ENCODE assay signal across 23 cellular contexts in the genomic region with DNA sequence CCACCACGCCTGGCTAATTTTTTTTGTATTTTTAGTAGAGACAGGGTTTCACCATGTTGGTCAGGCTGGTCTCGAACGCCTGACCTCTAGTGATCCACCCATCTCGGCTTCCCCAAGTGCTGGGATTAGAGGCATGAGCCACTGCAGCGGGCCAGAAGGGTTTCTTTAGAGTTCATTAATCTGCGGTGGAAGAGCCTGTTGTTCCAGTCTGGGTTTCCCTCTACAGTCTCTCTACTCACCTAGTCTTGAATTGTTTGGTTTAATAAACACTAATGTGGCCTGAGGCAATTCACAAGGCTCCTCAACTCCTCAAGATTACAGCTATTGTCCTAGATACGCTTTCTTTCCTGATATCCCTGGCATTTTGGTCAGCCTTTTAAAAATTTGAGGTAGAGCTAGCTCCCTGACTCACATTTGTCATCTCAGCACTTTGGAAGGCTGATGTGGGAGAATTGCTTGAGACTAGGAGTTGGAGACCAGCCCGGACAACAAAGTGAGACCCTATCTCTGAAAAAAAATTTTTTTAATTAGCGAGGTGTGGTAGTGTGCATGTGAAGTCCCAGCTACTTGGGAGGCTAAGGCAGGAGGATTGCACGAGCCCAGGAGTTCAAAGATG. TPM values are rescaled to one million over a fixed set of nuclear protein-coding genes. Genes with fewer than 3 reads are reported as not detected.
DNase-seq lines count a peak whose midpoint lies in the region; ATAC-seq and TF ChIP-seq lines count a peak whose summit lies in the region.
"Had no signal": no experiment of that assay in that cellular context is flagged by ENCODE, and none has a peak within 500 bp of the region (broad histone marks: within the 10 kb centered on the region; RNA-seq: fewer than 3 reads in every experiment).

No MANE protein-coding gene starts in this region.

- DNase-seq in HAP-1 (ENCODE audit: low spot score in 2 of 2) (peak; percentile 8 to 19), mesenteric fat pad (ENCODE audit: low spot score) (peak; percentile 4), HuH-7 (ENCODE audit: low spot score) (no peak), inferior parietal cortex (ENCODE audit: extremely low spot score) (no peak)
- DNase-seq in activated CD4-positive, alpha-beta T cell treated with anti-CD3 and anti-CD28 coated beads for 4 hours: no peak
- DNase-seq: activated CD4-positive, alpha-beta T cell treated with anti-CD3 and anti-CD28 coated beads for 48 hours; activated naive CD8-positive, alpha-beta T cell treated with anti-CD3 and anti-CD28 coated beads for 36 hours; cerebellar nuclear complex; esophagus squamous epithelium; GOT3; kidney; naive thymus-derived CD4-positive, alpha-beta T cell; NCI-H187 treated with DMSO at 0.1 percent for 48 hours; NCI-H226; NCI-H774; right cardiac atrium; SHP77 treated with DMSO at 0.1 percent for 48 hours; stimulated activated CD4-positive, alpha-beta T cell treated with anti-CD3 and anti-CD28 coated beads, Interleukin-15, amount 100 ng/mL, for 24 hours; T-cell; uterus had no signal

- no peak for ATAC-seq in HG02798 (IDR thresholded peaks at IDR 0.05; ENCODE audit: poor library complexity, unreplicated experiment)
- ATAC-seq: naive thymus-derived CD4-positive, alpha-beta T cell; right cardiac atrium; T-cell had no signal

- H3K27ac ChIP-seq in 22Rv1: 0 out of 2 replicates have a peak overlapping the region, but pooled peaks have one; percentile 2
- peak overlapping the region; percentile 6 for H3K27ac ChIP-seq in duodenal mucosa (ENCODE audit: low read depth, low read length)
- H3K27ac ChIP-seq: uterus had no signal

- H3K4me3 ChIP-seq in HAP-1 (no peak overlapping the region), duodenal mucosa (ENCODE audit: low read depth in 1 of 2, low read length in 2 of 2) (no peak overlapping the region)
- H3K4me3 ChIP-seq: esophagus squamous epithelium, uterus had no signal

- H3K9me3 ChIP-seq in HAP-1 (no peaks in the 10 kb centered on the region), duodenal mucosa (ENCODE audit: control insufficient read depth in 1 of 2, low read length in 2 of 2) (no peaks in the 10 kb centered on the region)
- H3K9me3 ChIP-seq: esophagus squamous epithelium, uterus had no signal

- H3K27me3 ChIP-seq in HAP-1 (ENCODE audit: low read depth): no peaks in the 10 kb centered on the region
- H3K27me3 ChIP-seq in duodenal mucosa (ENCODE audit: control insufficient read depth in 1 of 2, insufficient read depth in 2 of 2, low read length in 2 of 2): no peaks in the 10 kb centered on the region
- H3K27me3 ChIP-seq: esophagus squamous epithelium, uterus had no signal

- no peak for TF ChIP-seq CTCF in 22Rv1 (IDR thresholded peaks at IDR 0.05)

- H3K4me1 ChIP-seq in HAP-1 (no peaks in the 10 kb centered on the region; the same call in 1 of the 2 replicates), duodenal mucosa (ENCODE audit: control insufficient read depth in 1 of 2, insufficient read depth in 2 of 2, low read length in 2 of 2) (peaks cover 19 to 26% of the 10 kb centered on the region in 2 donors)
- H3K4me1 ChIP-seq: uterus had no signal

- in situ Hi-C loops in HAP-1 (cut with MboI; ENCODE audit: low sequenced_read_pairs): no loop called here

- H3K36me3 ChIP-seq in HAP-1 (replicated peaks): no peaks in the 10 kb centered on the region
- H3K36me3 ChIP-seq in duodenal mucosa (ENCODE audit: control insufficient read depth in 1 of 2, insufficient read depth in 2 of 2, low read length in 2 of 2): no peaks in the 10 kb centered on the region
- H3K36me3 ChIP-seq: esophagus squamous epithelium, uterus had no signal

- no peak overlapping the region for H3K9ac ChIP-seq in duodenal mucosa (ENCODE audit: low read depth in 1 of 2, low read length in 2 of 2)

RNA-seq across cellular contexts. Expression of a gene that starts 4.6 kb away (rescaled TPM):
- 87.6 TPM for total RNA-seq in mesenteric fat pad

RNA-seq across cellular contexts. Expression of a gene that starts 11.4 kb away (rescaled TPM):
- total RNA-seq in mesenteric fat pad: 34.2 TPM

Comparison
In these comparisons a context has a peak if more than half of its experiments do, and no peak if none do; other contexts are left out.
1. DNase-seq: peak in HAP-1 (2 of 2) and mesenteric fat pad (single experiment); none in HuH-7 (single experiment), inferior parietal cortex (single experiment) and activated CD4-positive, alpha-beta T cell treated with anti-CD3 and anti-CD28 coated beads for 4 hours (0 of 2).